Comparison of ENCODE assay signal across 1 cellular context in genomic region chr10:27742195-27742925, GRCh38.
A peak's percentile ranks its signal among the peaks of the same experiment; 100 is the strongest.
TF ChIP-seq lines count a peak whose summit lies in the region.

No MANE protein-coding gene starts in this region.

TF ChIP-seq in K562, 482 proteins besides CTCF, POLR2A, EP300 and RAD21 (continued from another document and continues in another):
- peak; percentile 25 for TF ChIP-seq MEIS2 (IDR thresholded peaks at IDR 0.05; ENCODE audit: partially characterized antibody)
- TF ChIP-seq DACH1 (IDR thresholded peaks at IDR 0.05; ENCODE audit: partially characterized antibody) = no peak
- TF ChIP-seq ZNF639 (CRISPR knock-in tag; conservative IDR thresholded peaks at IDR 0.05 in 1 of 2, IDR thresholded peaks at IDR 0.05 in 1 of 2) = no peak
- peak in 1 of 2 experiments; percentile 49 for TF ChIP-seq E2F6 (IDR thresholded peaks at IDR 0.05; ENCODE audit: borderline replicate concordance in 1 of 2, extremely low read depth in 1 of 2, insufficient read depth in 1 of 2, insufficient read length in 1 of 2, low read depth in 1 of 2, low read length in 1 of 2, poor library complexity in 1 of 2, severe bottlenecking in 1 of 2)
- peak; percentile 58 for TF ChIP-seq RBFOX2 (IDR thresholded peaks at IDR 0.05; ENCODE audit: low read depth, low read length)
- TF ChIP-seq ZNF696 (CRISPR knock-in tag; conservative IDR thresholded peaks at IDR 0.05) = no peak
- TF ChIP-seq EWSR1 (IDR thresholded peaks at IDR 0.05; ENCODE audit: borderline replicate concordance, low read depth, partially characterized antibody) = no peak
- TF ChIP-seq CTCFL (IDR thresholded peaks at IDR 0.05; ENCODE audit: borderline replicate concordance, insufficient read depth, low read depth, low read length, poor library complexity, severe bottlenecking) = no peak
- TF ChIP-seq JUND (IDR thresholded peaks at IDR 0.05; ENCODE audit: borderline replicate concordance, low read depth, low read length) = no peak
- TF ChIP-seq JUND (tag; IDR thresholded peaks at IDR 0.05; ENCODE audit: borderline replicate concordance, low read depth, low read length) = no peak
- TF ChIP-seq ARID4B (CRISPR knock-in tag; IDR thresholded peaks at IDR 0.05) = no peak
- TF ChIP-seq LARP7 (IDR thresholded peaks at IDR 0.05) = no peak
- peak; percentile 90 to 91 for TF ChIP-seq NRF1 (conservative IDR thresholded peaks at IDR 0.05 in 1 of 2, IDR thresholded peaks at IDR 0.05 in 1 of 2)
- TF ChIP-seq CHAMP1 (IDR thresholded peaks at IDR 0.05) = no peak
- no peak for TF ChIP-seq ZC3H4 (CRISPR knock-in tag; IDR thresholded peaks at IDR 0.05; ENCODE audit: borderline replicate concordance)
- no peak for TF ChIP-seq ZNF609 (CRISPR knock-in tag; IDR thresholded peaks at IDR 0.05; ENCODE audit: borderline replicate concordance)
- no peak; the same call in 1 of the 2 replicates for TF ChIP-seq CEBPG (CRISPR knock-in tag; IDR thresholded peaks at IDR 0.05)
- TF ChIP-seq CEBPG (tag; conservative IDR thresholded peaks at IDR 0.05 in 1 of 2, IDR thresholded peaks at IDR 0.05 in 1 of 2) = peak; percentile 51 to 61; a peak in 2 of 4 replicates
- no peak for TF ChIP-seq PATZ1 (CRISPR knock-in tag; IDR thresholded peaks at IDR 0.05; ENCODE audit: borderline replicate concordance)
- TF ChIP-seq MCM3 (IDR thresholded peaks at IDR 0.05) = no peak
- no peak for TF ChIP-seq GATA2 (CRISPR knock-in tag; IDR thresholded peaks at IDR 0.05)
- TF ChIP-seq MAZ (CRISPR knock-in tag; conservative IDR thresholded peaks at IDR 0.05 in 1 of 2, IDR thresholded peaks at IDR 0.05 in 1 of 2) = peak in 1 of 2 experiments; percentile 40; a peak in 1 of 4 replicates
- no peak for TF ChIP-seq TEAD2 (tag; IDR thresholded peaks at IDR 0.05)
- TF ChIP-seq U2AF1 (optimal IDR thresholded peaks at IDR 0.05; ENCODE audit: low read depth, low read length) = no peak
- no peak for TF ChIP-seq ZNF143 (CRISPR knock-in tag; IDR thresholded peaks at IDR 0.05)
- TF ChIP-seq HINFP (tag; conservative IDR thresholded peaks at IDR 0.05; ENCODE audit: low read depth) = peak; percentile 63; the same call in 1 of the 2 replicates
- no peak for TF ChIP-seq TAL1 (IDR thresholded peaks at IDR 0.05)
- no peak for TF ChIP-seq MAX (CRISPR knock-in tag; IDR thresholded peaks at IDR 0.05)
- peak; percentile 50 for TF ChIP-seq POLR2G (IDR thresholded peaks at IDR 0.05; ENCODE audit: low read depth, low read length)
- no peak for TF ChIP-seq E2F5 (CRISPR knock-in tag; IDR thresholded peaks at IDR 0.05)
- no peak for TF ChIP-seq SAFB (IDR thresholded peaks at IDR 0.05; ENCODE audit: borderline replicate concordance, low read depth, low read length)
- TF ChIP-seq ZBTB1 (CRISPR knock-in tag; IDR thresholded peaks at IDR 0.05; ENCODE audit: borderline replicate concordance, low read depth) = no peak
- TF ChIP-seq L3MBTL2 (IDR thresholded peaks at IDR 0.05) = 0 out of 2 replicates have a peak, but pooled peaks have one; percentile 21
- no peak for TF ChIP-seq ZNF197 (CRISPR knock-in tag; IDR thresholded peaks at IDR 0.05; ENCODE audit: low read depth)
- no peak for TF ChIP-seq POU5F1 (IDR thresholded peaks at IDR 0.05; ENCODE audit: borderline replicate concordance, low read depth, low read length, partially characterized antibody)
- TF ChIP-seq ZKSCAN3 (CRISPR knock-in tag; IDR thresholded peaks at IDR 0.05) = no peak
